Comparison of ENCODE assay signal across 18 cellular contexts in the genomic region with DNA sequence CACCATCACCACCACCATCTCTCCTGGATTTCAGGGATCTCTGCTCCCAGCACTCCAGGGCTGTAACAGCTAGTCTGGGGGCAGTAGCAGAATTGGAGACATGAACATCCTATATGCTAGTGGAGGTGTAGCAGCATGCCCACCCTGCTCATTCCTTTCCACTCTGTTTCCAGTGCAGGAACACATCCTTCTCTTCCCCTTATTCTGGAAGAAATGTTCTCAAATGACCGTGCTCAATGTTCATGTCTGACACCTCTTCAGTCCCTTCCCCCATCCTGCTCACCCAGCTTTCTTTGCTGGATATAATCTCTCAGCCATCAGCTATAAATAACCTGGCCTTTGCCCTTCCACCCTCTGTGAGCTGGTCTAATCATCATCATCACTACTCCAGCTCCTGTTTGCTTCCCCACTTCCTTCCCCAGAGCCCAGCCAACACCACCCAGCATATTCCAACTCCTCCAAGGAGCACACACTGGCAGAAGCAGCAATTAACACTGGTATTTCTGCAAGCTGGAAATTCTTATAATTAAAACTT. TPM values are rescaled to one million over a fixed set of nuclear protein-coding genes. Genes with fewer than 3 reads are reported as not detected.
DNase-seq lines count a peak whose midpoint lies in the region; ATAC-seq and TF ChIP-seq lines count a peak whose summit lies in the region.
"Had no signal": no experiment of that assay in that cellular context is flagged by ENCODE, and none has a peak within 500 bp of the region (broad histone marks: within the 10 kb centered on the region; RNA-seq: fewer than 3 reads in every experiment).

No MANE protein-coding gene starts in this region.

- no peak for TF ChIP-seq RAD21 in IMR-90 (IDR thresholded peaks at IDR 0.05; ENCODE audit: low read length)

- no peak overlapping the region for H4K12ac ChIP-seq in trophoblast cell (ENCODE audit: low read depth, low read length)

- no peak overlapping the region for H3K14ac ChIP-seq in IMR-90 (replicated peaks; ENCODE audit: low read depth, low read length)
- H3K14ac ChIP-seq in trophoblast cell (ENCODE audit: low read length): no peak overlapping the region

- H2BK120ac ChIP-seq in IMR-90 (ENCODE audit: low read depth, low read length) (no peak overlapping the region), trophoblast cell (ENCODE audit: insufficient read depth, low read length, poor library complexity) (no peak overlapping the region)

- H3K56ac ChIP-seq in IMR-90 (ENCODE audit: extremely low read depth, insufficient read depth, low read length): no peak overlapping the region

- TF ChIP-seq POLR2A in IMR-90 (IDR thresholded peaks at IDR 0.05; ENCODE audit: low read depth, low read length): no peak

- no peaks in the 10 kb centered on the region; the same call in 1 of the 2 replicates for H3K9me1 ChIP-seq in IMR-90 (ENCODE audit: insufficient read depth, low read length)

- H3K4me3 ChIP-seq in IMR-90 (ENCODE audit: insufficient read depth, low read depth, low read length): no peak overlapping the region
- H3K4me3 ChIP-seq in trophoblast cell (ENCODE audit: low read depth, low read length): no peak overlapping the region
- no peak overlapping the region for H3K4me3 ChIP-seq in PC-9
- H3K4me3 ChIP-seq: GM23338 had no signal

- ATAC-seq in IMR-90 (ENCODE audit: low read depth): no peak
- peak; percentile 73 for ATAC-seq in left colon
- ATAC-seq in GM19035 (IDR thresholded peaks at IDR 0.05; ENCODE audit: unreplicated experiment): no peak
- no peak for ATAC-seq in HG03460 (IDR thresholded peaks at IDR 0.05; ENCODE audit: unreplicated experiment)
- ATAC-seq: GM23338 had no signal

- no peak overlapping the region for H3K23ac ChIP-seq in IMR-90 (ENCODE audit: low read depth, low read length)
- no peak overlapping the region for H3K23ac ChIP-seq in trophoblast cell (ENCODE audit: low read length)

- no peaks in the 10 kb centered on the region for H3F3A ChIP-seq in PC-9 (ENCODE audit: insufficient read depth, low read depth)

- POLR2A ChIA-PET in IMR-90 (lab: Charles Lee; ENCODE audit: unreplicated experiment) (no interaction called here), PC-9 (lab: Charles Lee; ENCODE audit: unreplicated experiment) (no interaction called here)

- H2AK5ac ChIP-seq in IMR-90 (ENCODE audit: low read depth, low read length): no peak overlapping the region
- no peak overlapping the region for H2AK5ac ChIP-seq in trophoblast cell (ENCODE audit: low read length)

- H3K27me3 ChIP-seq in IMR-90 (ENCODE audit: control insufficient read depth, insufficient read depth, low read length) (peaks cover 12% of the 10 kb centered on the region), trophoblast cell (ENCODE audit: insufficient read depth, low read length) (no peaks in the 10 kb centered on the region), PC-9 (ENCODE audit: insufficient read depth, low read depth) (no peaks in the 10 kb centered on the region)
- H3K27me3 ChIP-seq: BE2C had no signal

- H2BK5ac ChIP-seq in IMR-90 (ENCODE audit: low read depth, low read length, poor library complexity, severe bottlenecking) (no peak overlapping the region), trophoblast cell (ENCODE audit: low read depth, low read length, poor library complexity) (no peak overlapping the region)

- H3K4me2 ChIP-seq in IMR-90 (ENCODE audit: low read depth, low read length) (no peak overlapping the region), trophoblast cell (ENCODE audit: low read length) (peak overlapping the region; percentile 16), PC-9 (no peak overlapping the region)
- H3K4me2 ChIP-seq: GM23338 had no signal

- no peak for DNase-seq in IMR-90
- DNase-seq in SK-N-DZ (ENCODE audit: low spot score): peak; percentile 62
- no peak for DNase-seq in left colon
- DNase-seq in trophoblast cell: no peak
- DNase-seq in PC-9: no peak
- DNase-seq: BE2C; CD4-positive, alpha-beta memory T cell; MV-4-11; NCI-H1417 treated with DMSO at 0.1 percent for 48 hours; NCI-H2029 treated with DMSO at 0.1 percent for 48 hours; NCI-H524 treated with DMSO at 0.1 percent for 48 hours; OCI-M1 had no signal

- H3K9me3 ChIP-seq in IMR-90 (ENCODE audit: control insufficient read depth, insufficient read depth, low read length) (no peaks in the 10 kb centered on the region), trophoblast cell (ENCODE audit: insufficient read depth, low read depth, low read length) (peaks cover 3% of the 10 kb centered on the region), PC-9 (ENCODE audit: insufficient read depth, low read depth) (no peaks in the 10 kb centered on the region; the same call in 1 of the 2 replicates)
- H3K9me3 ChIP-seq: BE2C had no signal

- H3K27ac ChIP-seq in IMR-90 (ENCODE audit: insufficient read depth, low read length): no peak overlapping the region
- H3K27ac ChIP-seq in trophoblast cell (ENCODE audit: low read depth, low read length): no peak overlapping the region
- H3K27ac ChIP-seq in PC-9: no peak overlapping the region
- H3K27ac ChIP-seq: RWPE1 had no signal

- H3K18ac ChIP-seq in IMR-90 (ENCODE audit: low read depth, low read length): no peak overlapping the region
- no peak overlapping the region for H3K18ac ChIP-seq in trophoblast cell (ENCODE audit: low read length)

- in situ Hi-C loops in IMR-90 (cut with MboI; ENCODE audit: low sequenced_read_pairs): loop anchor here (25.0 kb wide), 1 partner anchor 479 kb away; no protein-coding TSS in a partner anchor

- no peak overlapping the region for H3K4ac ChIP-seq in IMR-90 (ENCODE audit: low read depth, low read length)
- H3K4ac ChIP-seq in trophoblast cell (ENCODE audit: low read depth, low read length): no peak overlapping the region

- no peaks in the 10 kb centered on the region for H4K20me1 ChIP-seq in IMR-90 (ENCODE audit: insufficient read depth, low read length)
- no peaks in the 10 kb centered on the region for H4K20me1 ChIP-seq in PC-9 (ENCODE audit: insufficient read depth)

- no peak overlapping the region for H2BK15ac ChIP-seq in IMR-90 (ENCODE audit: low read depth, low read length)

- BruUV-seq in IMR-90 (replicated peaks; lab: Mats Ljungman, UMichigan) (no TSS peak), PC-9 (replicated peaks; lab: Mats Ljungman, UMichigan) (no TSS peak)

- H4K91ac ChIP-seq in IMR-90 (ENCODE audit: insufficient read depth, low read depth, low read length): no peak overlapping the region
- no peak overlapping the region for H4K91ac ChIP-seq in trophoblast cell (ENCODE audit: low read depth, low read length)

- TF ChIP-seq CTCF in IMR-90 (conservative IDR thresholded peaks at IDR 0.05; ENCODE audit: low read depth, low read length) (no peak), PC-9 (conservative IDR thresholded peaks at IDR 0.05) (no peak)

- no peak overlapping the region for H2AK9ac ChIP-seq in IMR-90 (replicated peaks; ENCODE audit: low read depth, low read length, poor library complexity)

- H2AFZ ChIP-seq in IMR-90 (replicated peaks; ENCODE audit: low read length, poor library complexity) (peak overlapping the region; percentile 27), trophoblast cell (ENCODE audit: insufficient read depth, low read length, poor library complexity) (peak overlapping the region; percentile 53), PC-9 (no peak overlapping the region)
- H2AFZ ChIP-seq: GM23338 had no signal

- H3K9me2 ChIP-seq in PC-9 (ENCODE audit: insufficient read depth): no peaks in the 10 kb centered on the region

- H3K79me2 ChIP-seq in trophoblast cell (ENCODE audit: control insufficient read depth, insufficient read depth, low read length, poor library complexity): no peaks in the 10 kb centered on the region
- H3K79me2 ChIP-seq in PC-9 (ENCODE audit: low read depth): no peaks in the 10 kb centered on the region

- intact Hi-C loops in IMR-90 (cut with micrococcal nuclease): no loop called here
- intact Hi-C loops in left colon (cut with DNase I, micrococcal nuclease): loop anchor here in 1 of 2 donors (10.0 kb wide), 2 partner anchors 222 to 482 kb away; no protein-coding TSS in a partner anchor
- intact Hi-C loops in PC-9 (cut with micrococcal nuclease; ENCODE audit: unreplicated experiment): no loop called here

- H2BK12ac ChIP-seq in trophoblast cell (ENCODE audit: low read length): peak overlapping the region; percentile 27

- H3K4me1 ChIP-seq in IMR-90 (ENCODE audit: control insufficient read depth, insufficient read depth, low read length) (no peaks in the 10 kb centered on the region), trophoblast cell (ENCODE audit: control insufficient read depth in 1 of 2, insufficient read depth in 2 of 2, low read length in 2 of 2) (peaks cover 8 to 22% of the 10 kb centered on the region in 2 experiments), PC-9 (replicated peaks; ENCODE audit: insufficient read depth) (no peaks in the 10 kb centered on the region)

- CTCF ChIA-PET in IMR-90 (lab: Yijun Ruan, JAX) (interaction anchor here (0.7 to 1.1 kb wide), 4 partner anchors 8 to 1082 kb away, joined by 3 to 4 read pairs (median 3); no protein-coding TSS in a partner anchor), PC-9 (lab: Charles Lee) (no interaction called here)

- WGBS in IMR-90 (ENCODE audit: extremely low coverage in 2 of 2, insufficient read length in 1 of 2), 2 experiments: no CpG with 5 or more reads among the region's 1 CpG
- no CpG with 5 or more reads among the region's 1 CpG for WGBS in trophoblast cell (ENCODE audit: extremely low coverage, insufficient coverage, insufficient read length)

- no peak overlapping the region for H3K9ac ChIP-seq in IMR-90 (ENCODE audit: low read depth, low read length)
- H3K9ac ChIP-seq in trophoblast cell (ENCODE audit: low read length): no peak overlapping the region

- H2BK20ac ChIP-seq in IMR-90 (ENCODE audit: low read depth, low read length): no peak overlapping the region

- H3K79me1 ChIP-seq in IMR-90 (ENCODE audit: low read depth in 1 of 2, low read length in 2 of 2) (no peaks in the 10 kb centered on the region), trophoblast cell (ENCODE audit: low read length) (peaks cover 2% of the 10 kb centered on the region)

- H4K8ac ChIP-seq in IMR-90 (ENCODE audit: low read depth in 2 of 2, low read length in 2 of 2) (no peak overlapping the region), trophoblast cell (ENCODE audit: low read depth, low read length) (no peak overlapping the region)

- H3K36me3 ChIP-seq in IMR-90 (ENCODE audit: control insufficient read depth, insufficient read depth, low read length): no peaks in the 10 kb centered on the region
- H3K36me3 ChIP-seq in trophoblast cell (ENCODE audit: control insufficient read depth in 1 of 2, insufficient read depth in 2 of 2, low read length in 2 of 2): no peaks in the 10 kb centered on the region
- H3K36me3 ChIP-seq in PC-9 (ENCODE audit: low read depth): no peaks in the 10 kb centered on the region
- H3K36me3 ChIP-seq: BE2C had no signal

- dilution Hi-C loops in IMR-90 (cut with HindIII; ENCODE audit: low sequenced_read_pairs, unreplicated experiment): no loop called here

- H4K5ac ChIP-seq in IMR-90 (ENCODE audit: low read depth, low read length): no peak overlapping the region

RNA-seq across cellular contexts. Expression of a gene that starts 31.1 kb away (rescaled TPM):
- total RNA-seq in IMR-90 (2012; rRNA removed) (not detected in 2 replicates), left colon (under 1 TPM; 0.11 to 0.46 TPM), PC-9 (2021) (not detected in 2 replicates)
- not detected in 2 replicates for polyA plus RNA-seq in IMR-90 (2012; rRNA removed)
- polyA plus RNA-seq in IMR-90 (2012; cell fraction: cytosol; rRNA removed): not detected in 2 replicates
- not detected in 2 replicates for polyA plus RNA-seq in IMR-90 (2012; cell fraction: nucleus; rRNA removed; ENCODE audit: low replicate concordance)
- 5.6 and 8.0 TPM in 2 replicates for polyA plus RNA-seq in SK-N-DZ (2014; cell fraction: cytosol; rRNA removed)
- 4.1 and 4.5 TPM in 2 replicates for polyA plus RNA-seq in SK-N-DZ (2014; cell fraction: nucleus; rRNA removed)
- polyA plus RNA-seq in trophoblast cell (2013): 0.01 TPM in 2 replicates
- total RNA-seq: CD4-positive, alpha-beta memory T cell; SK-MEL-5 had no signal
- polyA plus RNA-seq: AG04450; CD4-positive, alpha-beta memory T cell had no signal
